In the genomic region with DNA sequence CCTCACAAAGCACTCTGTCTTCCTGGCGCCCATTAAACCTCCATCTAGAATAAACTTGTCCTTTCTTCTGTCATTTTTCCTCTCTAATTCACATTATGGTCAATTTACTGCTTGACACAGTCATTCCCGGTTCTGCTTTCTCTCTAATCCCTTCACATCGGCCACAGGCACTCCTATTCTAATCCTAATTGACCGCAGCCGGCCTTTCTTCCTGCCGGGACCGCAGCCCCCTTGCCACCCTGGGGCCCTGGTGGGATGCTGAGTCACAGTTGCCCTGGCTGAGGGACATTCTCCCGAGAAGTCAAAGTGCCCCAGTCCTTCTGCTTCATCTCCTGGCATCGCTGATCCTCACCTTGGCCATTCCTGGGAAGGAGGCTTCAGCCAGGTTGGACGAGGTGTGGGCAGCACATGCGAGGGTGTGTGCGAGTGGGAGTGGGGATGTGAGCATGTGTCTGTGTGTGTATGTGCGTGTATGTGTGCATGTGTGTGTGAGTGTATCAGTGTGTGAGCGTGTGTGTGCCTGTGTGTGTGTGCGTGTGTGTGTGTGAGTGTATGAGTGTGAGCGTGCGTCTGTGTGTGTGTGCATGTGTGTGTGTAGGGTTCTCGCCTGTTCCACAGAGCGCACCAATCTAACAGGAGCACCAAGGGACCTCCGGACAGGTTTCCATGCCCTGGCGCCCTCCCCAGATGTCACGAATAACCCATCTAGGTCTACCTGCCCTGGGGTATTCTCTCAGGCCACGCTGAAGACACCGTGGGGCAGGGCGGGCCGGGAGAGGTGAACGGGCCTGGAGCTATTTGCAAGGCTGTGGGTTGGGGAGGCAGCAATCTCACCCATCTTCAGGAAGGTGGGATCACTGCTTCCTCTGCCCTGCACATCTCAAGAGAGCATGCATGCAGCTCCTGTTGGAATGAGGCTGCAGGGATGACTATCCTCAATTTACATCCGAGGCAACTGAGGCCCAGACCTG, we compare ENCODE assay signal across 21 cellular contexts.
DNase-seq lines count a peak whose midpoint lies in the region; FAIRE-seq and TF ChIP-seq lines count a peak whose summit lies in the region.
"Had no signal": no experiment of that assay in that cellular context is flagged by ENCODE, and none has a peak within 500 bp of the region (broad histone marks: within the 10 kb centered on the region; RNA-seq: fewer than 3 reads in every experiment).

No MANE protein-coding gene starts in this region.

- TF ChIP-seq POLR2A in GM12892 (IDR thresholded peaks at IDR 0.05; ENCODE audit: low read depth, low read length) (no peak), NB4 (IDR thresholded peaks at IDR 0.05; ENCODE audit: extremely low read depth, insufficient read length) (no peak)

- TF ChIP-seq CTCF in NB4 (IDR thresholded peaks at IDR 0.05; ENCODE audit: low read depth, low read length): no peak
- no peak for TF ChIP-seq CTCF in retinal pigment epithelial cell (conservative IDR thresholded peaks at IDR 0.05; ENCODE audit: low read depth, low read length)

- peak; percentile 17 for FAIRE-seq in GM12892 (lab: Jason Lieb, UNC)
- FAIRE-seq: GM18507 had no signal

- DNase-seq in GM12892 (ENCODE audit: insufficient read length) (no peak), NB4 (ENCODE audit: low read depth) (peak; percentile 73), astrocyte of the hippocampus (ENCODE audit: low read depth, low spot score) (peak; percentile 65), retinal pigment epithelial cell (ENCODE audit: low read depth) (peak; percentile 28), SKM-1 (lab: John Stamatoyannopoulos, UW; ENCODE audit: unreplicated experiment) (no peak), 8988T (no peak)
- no peak for DNase-seq in stimulated activated CD4-positive, alpha-beta T cell treated with anti-CD3 and anti-CD28 coated beads, Interleukin-2, amount 100 ng/mL, for 48 hours
- DNase-seq: activated CD4-positive, alpha-beta memory T cell treated with anti-CD3 and anti-CD28 coated beads for 36 hours; brain microvascular endothelial cell; CD8-positive, alpha-beta T cell; DMS153; effector CD8-positive, alpha-beta T cell; kidney glomerular epithelial cell; NCI-H1105; NCI-H2029; NCI-H526 treated with DMSO at 0.1 percent for 48 hours; nucleus accumbens; stimulated activated CD4-positive, alpha-beta T cell treated with anti-CD3 and anti-CD28 coated beads, Interleukin-12 subunit alpha, Interleukin-12 subunit beta, amount 100 ng/mL, for 4 hours; stimulated activated naive CD8-positive, alpha-beta T cell treated with anti-CD3 and anti-CD28 coated beads, Interleukin-15, Interleukin-2, amounts not matched to agents 100 U/mL and 50 U/mL, for 24 hours had no signal

- no peak overlapping the region for H3K4me3 ChIP-seq in NB4 (ENCODE audit: low read depth, low read length)
- no peak overlapping the region for H3K4me3 ChIP-seq in retinal pigment epithelial cell (ENCODE audit: low read length)
- H3K4me3 ChIP-seq: SK-N-MC had no signal

Comparison
In these comparisons a context has a peak if more than half of its experiments do, and no peak if none do; other contexts are left out.
1. DNase-seq: peak in NB4 (single experiment), astrocyte of the hippocampus (single experiment) and retinal pigment epithelial cell (single experiment); none in GM12892 (single experiment), SKM-1 (single experiment), stimulated activated CD4-positive, alpha-beta T cell treated with anti-CD3 and anti-CD28 coated beads, Interleukin-2, amount 100 ng/mL, for 48 hours (0 of 2) and 8988T (single experiment).